Comparison of ENCODE assay signal across 8 cellular contexts in genomic region chr5:59356813-59357381, GRCh38.
DNase-seq lines count a peak whose midpoint lies in the region; ATAC-seq and TF ChIP-seq lines count a peak whose summit lies in the region.
"Had no signal": no experiment of that assay in that cellular context is flagged by ENCODE, and none has a peak within 500 bp of the region (broad histone marks: within the 10 kb centered on the region; RNA-seq: fewer than 3 reads in every experiment).

No MANE protein-coding gene starts in this region.

- H3K9ac ChIP-seq in stomach smooth muscle (ENCODE audit: low read length in 2 of 2), result no peak overlapping the region

- H3K27ac Mint-ChIP-seq in endothelial cell (ENCODE audit: unreplicated experiment), result peak overlapping the region; percentile 10
- H3K27ac Mint-ChIP-seq: T-cell had no signal

- H3K36me3 ChIP-seq in SJCRH30, result no peaks in the 10 kb centered on the region
- H3K36me3 ChIP-seq in stomach smooth muscle (ENCODE audit: control insufficient read depth in 2 of 2, insufficient read depth in 2 of 2, low read length in 2 of 2), result no peaks in the 10 kb centered on the region

- H3K4me1 Mint-ChIP-seq in endothelial cell (ENCODE audit: unreplicated experiment), result peaks cover 14% of the 10 kb centered on the region
- H3K4me1 Mint-ChIP-seq: T-cell had no signal

- H3K4me3 Mint-ChIP-seq in endothelial cell (ENCODE audit: unreplicated experiment), result no peak overlapping the region
- H3K4me3 Mint-ChIP-seq: T-cell had no signal

- no peak for ATAC-seq in GM21786 (IDR thresholded peaks at IDR 0.05; ENCODE audit: unreplicated experiment)

- no peaks in the 10 kb centered on the region for H3K27me3 Mint-ChIP-seq in endothelial cell (ENCODE audit: unreplicated experiment)

- H3K27ac ChIP-seq in SJCRH30, result peak overlapping the region; percentile 54
- peak overlapping the region; percentile 69 for H3K27ac ChIP-seq in stomach smooth muscle (ENCODE audit: low read length)

- peak overlapping the region; percentile 35 for H3K4me3 ChIP-seq in SJCRH30
- H3K4me3 ChIP-seq in stomach smooth muscle (ENCODE audit: low read length in 2 of 2), result peak overlapping the region; percentile 27 to 52

- H3K9me3 ChIP-seq in SJCRH30 (replicated peaks) (no peaks in the 10 kb centered on the region), stomach smooth muscle (ENCODE audit: control insufficient read depth in 2 of 2, low read length in 2 of 2) (no peaks in the 10 kb centered on the region)

- H3K27me3 ChIP-seq in SJCRH30 (no peaks in the 10 kb centered on the region), stomach smooth muscle (ENCODE audit: control insufficient read depth in 1 of 2, insufficient read depth in 2 of 2, low read length in 2 of 2) (no peaks in the 10 kb centered on the region)

- no peaks in the 10 kb centered on the region for H3K9me3 Mint-ChIP-seq in endothelial cell (ENCODE audit: unreplicated experiment)
- H3K9me3 Mint-ChIP-seq: T-cell had no signal

- no peaks in the 10 kb centered on the region for H3K36me3 Mint-ChIP-seq in endothelial cell (ENCODE audit: low read depth, unreplicated experiment)
- H3K36me3 Mint-ChIP-seq: T-cell had no signal

- H3K4me1 ChIP-seq in SJCRH30, result peaks cover 35% of the 10 kb centered on the region
- H3K4me1 ChIP-seq in stomach smooth muscle (ENCODE audit: control insufficient read depth, insufficient read depth, low read length), result peaks cover 24% of the 10 kb centered on the region

- DNase-seq in SJCRH30, result peak; percentile 50 to 57
- peak; percentile 17 for DNase-seq in endothelial cell (ENCODE audit: low spot score)
- DNase-seq in lung microvascular endothelial cell (ENCODE audit: low read depth in 2 of 2), result peak; percentile 45 to 51
- no peak for DNase-seq in occipital lobe (lab: John Stamatoyannopoulos, UW)
- no peak for DNase-seq in ureter (ENCODE audit: low spot score)

- TF ChIP-seq CTCF in endothelial cell (IDR thresholded peaks at IDR 0.05; ENCODE audit: unreplicated experiment), result no peak

Comparison
In these comparisons a context has a peak if more than half of its experiments do, and no peak if none do; other contexts are left out.
1. DNase-seq: peak in SJCRH30 (2 of 2), endothelial cell (single experiment) and lung microvascular endothelial cell (2 of 2); none in occipital lobe (single experiment) and ureter (single experiment).